In genomic region chr6:41750374-41750773, GRCh38 we compare ENCODE assay signal across 36 cellular contexts. TPM values are rescaled to one million over a fixed set of nuclear protein-coding genes. Genes with fewer than 3 reads are reported as not detected.
"Had no signal": no experiment of that assay in that cellular context is flagged by ENCODE, and none has a peak within 500 bp of the region (broad histone marks: within the 10 kb centered on the region; RNA-seq: fewer than 3 reads in every experiment).

No MANE protein-coding gene starts in this region.

- H3K27me3 ChIP-seq: adrenal gland, ascending aorta, body of pancreas, brain microvascular endothelial cell, breast epithelium, cardiac muscle cell had no signal

- ATAC-seq: activated naive CD4-positive, alpha-beta T cell treated with anti-CD3 and anti-CD28 coated beads, Interleukin-2, amount 50 U/mL, for 72 hours; activated naive CD8-positive, alpha-beta T cell treated with anti-CD3 and anti-CD28 coated beads, Interleukin-2, amount 50 U/mL, for 24 hours; activated T-cell treated with anti-CD3 and anti-CD28 coated beads, Interleukin-2, amount 50 U/mL, for 4 hours; activated T-cell treated with anti-CD3 and anti-CD28 coated beads, Interleukin-2, amount 50 U/mL, for 72 hours; activated T-helper 17 cell treated with anti-CD3 and anti-CD28 coated beads, Interleukin-2, amount 50 U/mL, for 72 hours; body of pancreas had no signal

- H3K36me3 ChIP-seq: adrenal gland, ascending aorta, brain microvascular endothelial cell, breast epithelium, cardiac muscle cell had no signal

- H3K4me3 ChIP-seq: adrenal gland, ascending aorta, body of pancreas, breast epithelium, cardiac muscle cell had no signal

- H3K27ac ChIP-seq: adrenal gland, ascending aorta, body of pancreas, brain microvascular endothelial cell, breast epithelium, cardiac muscle cell had no signal

- DNase-seq: activated effector memory CD4-positive, alpha-beta T cell treated with anti-CD3 and anti-CD28 coated beads, Interleukin-2, amount 50 U/mL, for 16 hours; activated effector memory CD4-positive, alpha-beta T cell treated with Interleukin-2 at 50 U/mL for 16 hours; activated gamma-delta T cell; activated gamma-delta T cell treated with Interleukin-2 at 50 U/mL for 16 hours; activated naive CD4-positive, alpha-beta T cell; activated naive CD4-positive, alpha-beta T cell treated with anti-CD3 and anti-CD28 coated beads for 36 hours; activated naive CD4-positive, alpha-beta T cell treated with anti-CD3 and anti-CD28 coated beads, Interleukin-2, amount 10 ng/mL, durations not matched to agents 7 days and 5 days; activated naive CD4-positive, alpha-beta T cell treated with anti-CD3 and anti-CD28 coated beads, Interleukin-2, amount 50 U/mL, for 16 hours; activated naive CD4-positive, alpha-beta T cell treated with Interleukin-2 at 50 U/mL for 16 hours; activated naive CD8-positive, alpha-beta T cell treated with anti-CD3 and anti-CD28 coated beads for 36 hours; activated naive CD8-positive, alpha-beta T cell treated with anti-CD3 and anti-CD28 coated beads, Interleukin-2, amount 10 ng/mL, durations not matched to agents 7 days and 5 days; activated naive CD8-positive, alpha-beta T cell treated with anti-CD3 and anti-CD28 coated beads, Interleukin-2, amount 50 U/mL, for 24 hours; activated T-cell treated with anti-CD3 and anti-CD28 coated beads, Interleukin-2, amount 50 U/mL, for 4 hours; activated T-cell treated with anti-CD3 and anti-CD28 coated beads, Interleukin-2, amount 50 U/mL, for 48 hours; activated T-cell treated with anti-CD3 and anti-CD28 coated beads, Interleukin-2, amount 50 U/mL, for 72 hours; adrenal gland; amniotic stem cell; amygdala; anterior cingulate cortex; body of pancreas; brain microvascular endothelial cell; caudate nucleus; central memory CD4-positive, alpha-beta T cell; cerebellar nuclear complex had no signal

- FAIRE-seq: astrocyte, bronchial epithelial cell, colon had no signal

- H3K4me1 ChIP-seq: adrenal gland, ascending aorta, breast epithelium had no signal

- H3K9me3 ChIP-seq: adrenal gland, ascending aorta, body of pancreas, breast epithelium had no signal

RNA-seq across cellular contexts. Expression of gene PGC, which starts 3.2 kb away (rescaled TPM):
- total RNA-seq: activated naive CD4-positive, alpha-beta T cell treated with anti-CD3 and anti-CD28 coated beads for 36 hours; activated naive CD4-positive, alpha-beta T cell treated with anti-CD3 and anti-CD28 coated beads, Interleukin-2, amount 50 U/mL, for 72 hours; activated naive CD8-positive, alpha-beta T cell treated with anti-CD3 and anti-CD28 coated beads for 36 hours; activated naive CD8-positive, alpha-beta T cell treated with anti-CD3 and anti-CD28 coated beads, Interleukin-2, amount 10 ng/mL, durations not matched to agents 7 days and 5 days; activated T-cell treated with anti-CD3 and anti-CD28 coated beads, Interleukin-2, amount 50 U/mL, for 72 hours; activated T-helper 17 cell treated with anti-CD3 and anti-CD28 coated beads, Interleukin-2, amount 50 U/mL, for 72 hours; activated T-helper 2 cell treated with anti-CD3 and anti-CD28 coated beads, Interferon-gamma antibody, Interleukin-2, Interleukin-4, amounts not matched to agents 10 μg/mL and 5 μg/mL and 100 μg/mL, durations not matched to agents 14 hours and 24 hours and 36 hours; astrocyte; bronchial epithelial cell; cardiac muscle cell; cardiac septum; chondrocyte had no signal

RNA-seq across cellular contexts. Expression of gene PRICKLE4, which starts 30.2 kb away (rescaled TPM):
- total RNA-seq: activated naive CD8-positive, alpha-beta T cell treated with anti-CD3 and anti-CD28 coated beads for 36 hours; activated naive CD8-positive, alpha-beta T cell treated with anti-CD3 and anti-CD28 coated beads, Interleukin-2, amount 10 ng/mL, durations not matched to agents 7 days and 5 days; activated T-cell treated with anti-CD3 and anti-CD28 coated beads, Interleukin-2, amount 50 U/mL, for 4 hours; activated T-helper 1 cell treated with anti-CD3 and anti-CD28 coated beads, Interleukin-12 subunit alpha, Interleukin-12 subunit beta, Interleukin-2, Interleukin-4 antibody, amounts not matched to agents 30 ng/mL and 10 ng/mL and 1 ng/mL, durations not matched to agents 14 hours and 24 hours and 36 hours; activated T-helper 17 cell treated with anti-CD3 and anti-CD28 coated beads, Interleukin-2, amount 50 U/mL, for 72 hours; activated T-helper 2 cell treated with anti-CD3 and anti-CD28 coated beads, Interferon-gamma antibody, Interleukin-2, Interleukin-4, amounts not matched to agents 10 μg/mL and 5 μg/mL and 100 μg/mL, durations not matched to agents 14 hours and 24 hours and 36 hours had no signal
